ENCODE assay signal across 1 cellular context in the genomic region with DNA sequence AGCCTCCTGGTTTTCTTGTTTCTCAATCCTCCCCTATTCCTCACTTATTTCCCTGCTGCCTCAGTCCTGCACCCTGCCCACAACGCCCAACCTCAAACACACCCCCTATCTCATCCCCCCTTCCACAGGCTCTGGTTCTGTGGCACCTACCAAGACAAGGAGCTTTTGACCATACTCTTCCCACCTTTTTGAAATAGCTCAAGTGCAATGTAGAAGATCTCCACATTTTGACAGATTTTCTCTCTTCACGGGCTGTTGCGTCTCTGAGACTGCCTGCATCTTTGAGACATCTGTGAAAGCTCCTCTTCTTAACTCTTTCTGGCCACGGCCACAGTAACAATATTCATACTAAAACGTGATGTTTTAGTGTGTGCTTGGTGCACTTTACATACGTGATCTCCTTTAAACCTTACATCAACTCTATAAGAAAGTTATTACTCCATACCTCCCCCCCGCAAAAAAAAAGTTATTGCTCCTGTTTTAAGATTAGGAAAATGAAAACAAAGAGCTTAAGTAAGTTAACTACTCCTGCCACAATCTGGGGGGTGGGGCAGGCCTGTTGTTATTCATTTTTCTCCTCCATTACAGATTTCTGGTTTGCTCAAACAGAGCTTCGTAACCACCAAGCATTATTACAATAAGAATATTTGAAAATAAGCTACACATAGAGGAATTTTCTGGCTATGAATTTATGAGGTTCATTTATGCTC.
TF ChIP-seq lines count a peak whose summit lies in the region.

No MANE protein-coding gene starts in this region.

TF ChIP-seq in H1, 55 proteins besides CTCF, POLR2A, EP300 and RAD21 (continued from another document):
- TF ChIP-seq TCF12 (IDR thresholded peaks at IDR 0.05; ENCODE audit: low read depth, low read length) (no peak), SP2 (IDR thresholded peaks at IDR 0.05; ENCODE audit: low read length) (no peak), SAP30 (IDR thresholded peaks at IDR 0.05; ENCODE audit: insufficient read depth, insufficient replicate concordance, low read length) (no peak), GABPA (IDR thresholded peaks at IDR 0.05; ENCODE audit: borderline replicate concordance, insufficient read depth, low read length) (no peak), SIX5 (IDR thresholded peaks at IDR 0.05; ENCODE audit: low read depth, low read length) (no peak), RNF2 (IDR thresholded peaks at IDR 0.05; ENCODE audit: borderline replicate concordance, low read depth, low read length, missing control alignments, poor library complexity, severe bottlenecking) (no peak), HDAC2 (IDR thresholded peaks at IDR 0.05; ENCODE audit: borderline replicate concordance in 1 of 2, low read depth in 2 of 2, low read length in 2 of 2) (no peak), RXRA (IDR thresholded peaks at IDR 0.05; ENCODE audit: insufficient read depth, low read depth, low read length) (no peak)
